In the genomic region with DNA sequence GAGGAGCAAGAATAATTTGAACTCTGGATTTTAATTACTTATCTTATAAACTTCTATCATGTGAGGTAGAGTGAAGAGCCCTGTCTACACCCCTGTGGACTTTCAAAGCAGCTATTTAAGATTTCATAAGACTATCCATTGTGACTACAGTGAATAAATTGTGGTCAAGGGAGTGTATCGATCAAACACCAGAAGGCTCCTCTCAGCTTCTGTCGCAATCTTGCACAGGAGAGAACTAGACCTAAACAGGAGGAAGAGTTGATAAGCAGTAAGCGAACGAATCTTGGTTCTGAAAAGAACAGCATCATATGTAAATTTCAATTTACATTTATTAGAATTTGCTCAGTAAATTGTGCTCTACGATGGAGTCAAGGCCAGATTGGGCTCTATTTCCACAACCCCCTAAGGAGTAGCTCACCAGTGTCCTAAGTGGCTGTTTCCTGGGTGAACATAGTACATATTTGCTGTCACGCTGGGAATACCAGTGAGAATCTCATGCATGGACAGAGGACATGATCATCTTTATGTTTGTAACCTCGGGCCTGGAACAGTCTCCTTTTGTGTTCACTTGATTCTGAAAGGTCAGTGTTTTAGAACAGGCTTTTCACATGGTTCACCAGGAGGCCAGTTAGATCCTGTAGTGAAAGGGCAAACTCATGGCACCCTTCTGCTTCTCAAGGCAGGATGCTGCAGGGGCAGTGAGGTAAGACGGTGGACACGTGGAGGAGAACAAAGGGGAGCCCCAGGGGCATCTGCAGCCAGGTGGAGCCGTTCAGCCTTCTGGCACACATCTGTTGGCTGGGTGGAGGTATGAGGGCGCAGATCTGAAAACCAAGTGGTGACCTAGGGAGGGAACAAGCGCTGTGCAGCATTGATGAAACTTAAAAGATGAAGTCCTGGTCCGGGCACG, we compare ENCODE assay signal across 18 cellular contexts. TPM values are rescaled to one million over a fixed set of nuclear protein-coding genes. Genes with fewer than 3 reads are reported as not detected.
DNase-seq lines count a peak whose midpoint lies in the region; ATAC-seq and TF ChIP-seq lines count a peak whose summit lies in the region.
"Had no signal": no experiment of that assay in that cellular context is flagged by ENCODE, and none has a peak within 500 bp of the region (broad histone marks: within the 10 kb centered on the region; RNA-seq: fewer than 3 reads in every experiment).

No MANE protein-coding gene starts in this region.

- peaks cover 18% of the 10 kb centered on the region for H3F3A ChIP-seq in PC-3 (ENCODE audit: low read length, unreplicated experiment)

- POLR2A ChIA-PET in PC-3 (lab: Charles Lee; ENCODE audit: unreplicated experiment), result no interaction called here

- intact Hi-C loops in PC-3 (cut with micrococcal nuclease), result no loop called here

- H3K4me3 ChIP-seq in HFF-Myc (replicated peaks; ENCODE audit: low read depth, low read length) (no peak overlapping the region), PC-3 (ENCODE audit: low read length) (no peak overlapping the region)
- H3K4me3 ChIP-seq: adrenal gland, colonic mucosa, pancreas, suprapubic skin had no signal

- CTCF ChIA-PET in PC-3 (lab: Charles Lee), result interaction anchor here (0.6 kb wide), 1 partner anchor 15 kb away, joined by 5 read pairs; no protein-coding TSS in a partner anchor

- no peak overlapping the region for H2AFZ ChIP-seq in PC-3 (ENCODE audit: low read length)

- peaks cover 82% of the 10 kb centered on the region for H3K79me2 ChIP-seq in PC-3 (ENCODE audit: low read length)

- H3K4me2 ChIP-seq in PC-3 (ENCODE audit: low read length), result no peak overlapping the region
- H3K4me2 ChIP-seq: SK-N-SH had no signal

- peaks cover 54% of the 10 kb centered on the region for H3K4me1 ChIP-seq in PC-3 (ENCODE audit: insufficient read depth, low read length)
- H3K4me1 ChIP-seq: adrenal gland, colonic mucosa had no signal

- peak; percentile 11 for TF ChIP-seq CTCF in HFF-Myc (IDR thresholded peaks at IDR 0.05; ENCODE audit: low read depth, low read length, missing control alignments)
- peak; percentile 28; the same call in 1 of the 2 replicates for TF ChIP-seq CTCF in PC-3 (conservative IDR thresholded peaks at IDR 0.05; ENCODE audit: low read depth, low read length)

- BruUV-seq in PC-3 (replicated peaks; lab: Mats Ljungman, UMichigan), result no TSS peak

- H4K20me1 ChIP-seq in PC-3 (ENCODE audit: low read length), result 0 out of 2 replicates have a peak, but pooled peaks cover 11% of the 10 kb centered on the region

- H3K9me2 ChIP-seq in PC-3 (replicated peaks; ENCODE audit: low read length), result no peaks in the 10 kb centered on the region
- H3K9me2 ChIP-seq: SK-N-SH had no signal

- peak overlapping the region; percentile 57 for H3K9ac ChIP-seq in PC-3 (ENCODE audit: low read length)
- H3K9ac ChIP-seq: SK-N-SH had no signal

- H3K36me3 ChIP-seq in PC-3 (ENCODE audit: low read depth, low read length), result peaks cover 16% of the 10 kb centered on the region
- H3K36me3 ChIP-seq: adrenal gland, colonic mucosa, pancreas, suprapubic skin had no signal

- no peaks in the 10 kb centered on the region for H3K9me3 ChIP-seq in PC-3 (ENCODE audit: low read length)
- H3K9me3 ChIP-seq: adrenal gland, colonic mucosa, pancreas, SK-N-SH, suprapubic skin had no signal

- H3K27ac ChIP-seq in PC-3 (ENCODE audit: low read length), result peak overlapping the region; percentile 89
- H3K27ac ChIP-seq: adrenal gland, C4-2B, colonic mucosa, pancreas, suprapubic skin had no signal

- peak; percentile 63 for DNase-seq in DMS53 (lab: John Stamatoyannopoulos, UW)
- DNase-seq in HFF-Myc (ENCODE audit: extremely low read depth, low read depth), result no peak
- DNase-seq in PC-3, result peak; percentile 34
- peak; percentile 97 for DNase-seq in foreskin melanocyte
- DNase-seq in activated CD4-positive, alpha-beta T cell treated with anti-CD3 and anti-CD28 coated beads, Interleukin-2, amount 50 U/mL, for 4 hours, result no peak
- DNase-seq: activated B cell treated with CpG ODN at 0.5 μM for 24 hours; activated T-cell treated with anti-CD3 and anti-CD28 coated beads, Interleukin-2, amount 50 U/mL, for 1 hour; colonic mucosa; GOT3; midbrain; pancreas; SK-N-SH had no signal

- ATAC-seq in PC-3 (no peak), GM18873 (IDR thresholded peaks at IDR 0.05; ENCODE audit: low FRiP score, unreplicated experiment) (no peak), HG02759 (IDR thresholded peaks at IDR 0.05; ENCODE audit: unreplicated experiment) (no peak), HG02610 (IDR thresholded peaks at IDR 0.05; ENCODE audit: unreplicated experiment) (no peak)

- H3K27me3 ChIP-seq in PC-3 (ENCODE audit: low read length), result no peaks in the 10 kb centered on the region
- H3K27me3 ChIP-seq: adrenal gland, colonic mucosa, pancreas, suprapubic skin had no signal

RNA-seq across cellular contexts. Expression of gene NPAS2, which starts 33.3 kb away (rescaled TPM):
- 54.8 and 55.4 TPM in 2 replicates for total RNA-seq in PC-3 (2014; rRNA removed)
- total RNA-seq: activated B cell treated with CpG ODN at 0.5 μM for 24 hours had no signal

Comparison
In these comparisons a context has a peak if more than half of its experiments do, and no peak if none do; other contexts are left out.
1. DNase-seq: peak in DMS53 (single experiment), PC-3 (single experiment) and foreskin melanocyte (single experiment); none in HFF-Myc (single experiment) and activated CD4-positive, alpha-beta T cell treated with anti-CD3 and anti-CD28 coated beads, Interleukin-2, amount 50 U/mL, for 4 hours (0 of 2).